In genomic region chr3:154182322-154182922, GRCh38 we compare ENCODE assay signal across 23 cellular contexts.
DNase-seq lines count a peak whose midpoint lies in the region; TF ChIP-seq lines count a peak whose summit lies in the region.
"Had no signal": no experiment of that assay in that cellular context is flagged by ENCODE, and none has a peak within 500 bp of the region (broad histone marks: within the 10 kb centered on the region; RNA-seq: fewer than 3 reads in every experiment).

No MANE protein-coding gene starts in this region.

- no peaks in the 10 kb centered on the region for H3K27me3 ChIP-seq in esophagus muscularis mucosa
- H3K27me3 ChIP-seq in tibial artery, result no peaks in the 10 kb centered on the region
- no peaks in the 10 kb centered on the region for H3K27me3 ChIP-seq in adrenal gland
- H3K27me3 ChIP-seq: right atrium auricular region, vagina had no signal

- no peak overlapping the region for H3K4me3 ChIP-seq in esophagus muscularis mucosa
- H3K4me3 ChIP-seq in tibial artery, result no peak overlapping the region
- no peak overlapping the region for H3K4me3 ChIP-seq in adrenal gland
- H3K4me3 ChIP-seq: right atrium auricular region, vagina had no signal

- peak; percentile 46 for DNase-seq in NCI-H1092 (lab: John Stamatoyannopoulos, UW)
- peak; percentile 87 for DNase-seq in NCI-H524 treated with DMSO at 0.1 percent for 48 hours (lab: John Stamatoyannopoulos, UW)
- DNase-seq in esophagus muscularis mucosa (ENCODE audit: extremely low spot score), result no peak
- DNase-seq in tibial artery, result no peak
- DNase-seq in stimulated activated CD4-positive, alpha-beta T cell treated with anti-CD3 and anti-CD28 coated beads, Interleukin-2, amount 100 ng/mL, for 24 hours, result no peak
- no peak for DNase-seq in HuH-7.5 (ENCODE audit: low spot score)
- DNase-seq in adrenal gland, result no peak
- DNase-seq: activated CD4-positive, alpha-beta T cell treated with anti-CD3 and anti-CD28 coated beads for 36 hours; activated naive CD4-positive, alpha-beta T cell treated with anti-CD3 and anti-CD28 coated beads, Interleukin-2, amount 50 U/mL, for 16 hours; anterior cingulate cortex; CD4-positive, CD25-positive, alpha-beta regulatory T cell; central memory CD4-positive, alpha-beta T cell; HCEC 1CT; left colon; mesendoderm; natural killer cell; NCI-H2029 treated with DMSO at 0.1 percent for 48 hours; NCI-H526 treated with DMSO at 0.1 percent for 48 hours; SHP77 treated with DMSO at 0.1 percent for 48 hours; T-helper 1 cell had no signal

- H3K4me1 ChIP-seq in esophagus muscularis mucosa, result peaks cover 4 to 58% (median 50%) of the 10 kb centered on the region in 4 donors
- peaks cover 0 to 41% (median 14%) of the 10 kb centered on the region in 4 donors for H3K4me1 ChIP-seq in tibial artery
- no peaks in the 10 kb centered on the region for H3K4me1 ChIP-seq in adrenal gland (replicated peaks in 1 of 2)

- 72% methylated on average over 4 of the region's 4 CpGs for WGBS in esophagus muscularis mucosa
- 59 to 81% (median 72%) methylated on average over 4 of the region's 4 CpGs for WGBS in adrenal gland, 4 donors

- H3K36me3 ChIP-seq in esophagus muscularis mucosa (no peaks in the 10 kb centered on the region), tibial artery (no peaks in the 10 kb centered on the region), adrenal gland (replicated peaks in 1 of 2) (no peaks in the 10 kb centered on the region)
- H3K36me3 ChIP-seq: right atrium auricular region, vagina had no signal

- H3K27ac ChIP-seq in esophagus muscularis mucosa (replicated peaks in 1 of 4), result peak overlapping the region; percentile 79 to 87 (median 84)
- peak overlapping the region; percentile 64 to 70 for H3K27ac ChIP-seq in tibial artery
- no peak overlapping the region for H3K27ac ChIP-seq in adrenal gland
- H3K27ac ChIP-seq: KMS-11, right atrium auricular region, vagina had no signal

- TF ChIP-seq CTCF in esophagus muscularis mucosa (IDR thresholded peaks at IDR 0.05), result no peak
- TF ChIP-seq CTCF in tibial artery (IDR thresholded peaks at IDR 0.05), result no peak
- no peak for TF ChIP-seq CTCF in adrenal gland (IDR thresholded peaks at IDR 0.05)

- TF ChIP-seq POLR2A in esophagus muscularis mucosa (IDR thresholded peaks at IDR 0.05; ENCODE audit: low read depth) (no peak), adrenal gland (IDR thresholded peaks at IDR 0.05) (no peak)

- no peak for TF ChIP-seq EP300 in esophagus muscularis mucosa (IDR thresholded peaks at IDR 0.05)

- intact Hi-C loops in esophagus muscularis mucosa (cut with DNase I), result no loop called here
- intact Hi-C loops in tibial artery (cut with DNase I; ENCODE audit: low total_unique reads), result no loop called here
- intact Hi-C loops in adrenal gland (cut with DNase I), result no loop called here

- H3K9me3 ChIP-seq in esophagus muscularis mucosa (no peaks in the 10 kb centered on the region), tibial artery (no peaks in the 10 kb centered on the region), adrenal gland (replicated peaks in 1 of 3) (no peaks in the 10 kb centered on the region)
- H3K9me3 ChIP-seq: right atrium auricular region, vagina had no signal

Comparison
In these comparisons a context has a peak if more than half of its experiments do, and no peak if none do; other contexts are left out.
1. DNase-seq: peak in NCI-H1092 (single experiment) and NCI-H524 treated with DMSO at 0.1 percent for 48 hours (single experiment); none in esophagus muscularis mucosa (single experiment), tibial artery (0 of 2), stimulated activated CD4-positive, alpha-beta T cell treated with anti-CD3 and anti-CD28 coated beads, Interleukin-2, amount 100 ng/mL, for 24 hours (0 of 2), HuH-7.5 (single experiment) and adrenal gland (0 of 7).
2. H3K27ac ChIP-seq: peak in esophagus muscularis mucosa (4 of 4) and tibial artery (2 of 2); none in adrenal gland (0 of 5).